ENCODE assay signal across 20 cellular contexts in genomic region chr15:39279331-39279730, GRCh38.
DNase-seq lines count a peak whose midpoint lies in the region; FAIRE-seq and TF ChIP-seq lines count a peak whose summit lies in the region.
"Had no signal": no experiment of that assay in that cellular context is flagged by ENCODE, and none has a peak within 500 bp of the region (broad histone marks: within the 10 kb centered on the region; RNA-seq: fewer than 3 reads in every experiment).

No MANE protein-coding gene starts in this region.

- H3K9ac ChIP-seq in astrocyte (ENCODE audit: low read length) = no peak overlapping the region
- peak overlapping the region; percentile 34 for H3K9ac ChIP-seq in skeletal muscle satellite cell (ENCODE audit: low read depth, low read length)

- H3K27me3 ChIP-seq in astrocyte (ENCODE audit: insufficient read depth, low read length) (no peaks in the 10 kb centered on the region), skeletal muscle satellite cell (ENCODE audit: control insufficient read depth, insufficient read depth, low read length) (no peaks in the 10 kb centered on the region), testis (no peaks in the 10 kb centered on the region), SJCRH30 (no peaks in the 10 kb centered on the region)

- no peaks in the 10 kb centered on the region for H3K27me3 Mint-ChIP-seq in astrocyte (ENCODE audit: low read depth, unreplicated experiment)
- H3K27me3 Mint-ChIP-seq in activated naive CD8-positive, alpha-beta T cell treated with anti-CD3 and anti-CD28 coated beads for 36 hours = peaks cover 9% of the 10 kb centered on the region

- H3K4me3 ChIP-seq in astrocyte (ENCODE audit: insufficient read depth, low read depth, low read length) (no peak overlapping the region), skeletal muscle satellite cell (ENCODE audit: low read length) (no peak overlapping the region), testis (no peak overlapping the region), SJCRH30 (no peak overlapping the region)
- H3K4me3 ChIP-seq: K562, SK-N-MC had no signal

- no peak overlapping the region for H3K27ac Mint-ChIP-seq in astrocyte (ENCODE audit: unreplicated experiment)
- H3K27ac Mint-ChIP-seq in activated naive CD8-positive, alpha-beta T cell treated with anti-CD3 and anti-CD28 coated beads for 36 hours = no peak overlapping the region
- H3K27ac Mint-ChIP-seq: CD14-positive monocyte had no signal

- TF ChIP-seq CTCF in astrocyte (IDR thresholded peaks at IDR 0.05; ENCODE audit: insufficient read depth, low read depth, low read length) = no peak
- TF ChIP-seq CTCF in testis (IDR thresholded peaks at IDR 0.05) = no peak

- H3K9me3 Mint-ChIP-seq in astrocyte (ENCODE audit: unreplicated experiment) = peaks cover 8% of the 10 kb centered on the region
- H3K9me3 Mint-ChIP-seq in activated naive CD8-positive, alpha-beta T cell treated with anti-CD3 and anti-CD28 coated beads for 36 hours = peaks cover 5% of the 10 kb centered on the region

- DNase-seq in EL = peak; percentile 39
- DNase-seq in astrocyte (ENCODE audit: low read depth) = no peak
- DNase-seq in fibroblast of the conjunctiva (ENCODE audit: low read depth) = peak; percentile 70
- DNase-seq in activated naive CD8-positive, alpha-beta T cell treated with anti-CD3 and anti-CD28 coated beads for 36 hours = no peak
- no peak for DNase-seq in testis
- DNase-seq in SJCRH30 = no peak
- DNase-seq: AML-193, DMS 273 treated with DMSO at 0.1 percent for 48 hours, GF-D8, NCI-H1694 treated with DMSO at 0.1 percent for 48 hours, NCI-H510A treated with DMSO at 0.1 percent for 48 hours, NCI-H82, OCI-M1, Right ventricle myocardium superior had no signal

- no peak for TF ChIP-seq POLR2A in testis (IDR thresholded peaks at IDR 0.05)

- H3K79me2 ChIP-seq in astrocyte (ENCODE audit: insufficient read depth, low read length) = no peaks in the 10 kb centered on the region

- no peak overlapping the region for H3K4me2 ChIP-seq in astrocyte (ENCODE audit: low read length)
- peak overlapping the region; percentile 16 for H3K4me2 ChIP-seq in skeletal muscle satellite cell (ENCODE audit: low read length)

- H3K4me1 Mint-ChIP-seq in astrocyte (ENCODE audit: low read depth, unreplicated experiment) = peaks cover 15% of the 10 kb centered on the region
- no peaks in the 10 kb centered on the region for H3K4me1 Mint-ChIP-seq in activated naive CD8-positive, alpha-beta T cell treated with anti-CD3 and anti-CD28 coated beads for 36 hours
- H3K4me1 Mint-ChIP-seq: CD14-positive monocyte had no signal

- no peak overlapping the region for H3K4me3 Mint-ChIP-seq in astrocyte (ENCODE audit: unreplicated experiment)
- H3K4me3 Mint-ChIP-seq in activated naive CD8-positive, alpha-beta T cell treated with anti-CD3 and anti-CD28 coated beads for 36 hours = no peak overlapping the region
- H3K4me3 Mint-ChIP-seq: CD14-positive monocyte had no signal

- FAIRE-seq in astrocyte (lab: Jason Lieb, UNC) = peak; percentile 76
- FAIRE-seq: GM12891, GM18507, K562 had no signal

- H3K27ac ChIP-seq in astrocyte (ENCODE audit: low read depth, low read length) (no peak overlapping the region), testis (no peak overlapping the region), SJCRH30 (no peak overlapping the region)
- H3K27ac ChIP-seq: SK-N-MC had no signal

- intact Hi-C loops in testis (cut with DNase I; ENCODE audit: low total_unique reads) = no loop called here

- H3K36me3 ChIP-seq in astrocyte (ENCODE audit: insufficient read depth, low read length) = no peaks in the 10 kb centered on the region
- no peaks in the 10 kb centered on the region for H3K36me3 ChIP-seq in skeletal muscle satellite cell (ENCODE audit: insufficient read depth, low read length)
- no peaks in the 10 kb centered on the region for H3K36me3 ChIP-seq in testis (ENCODE audit: low read depth, missing control alignments)
- H3K36me3 ChIP-seq in SJCRH30 = no peaks in the 10 kb centered on the region

- no peaks in the 10 kb centered on the region for H3K9me3 ChIP-seq in astrocyte (ENCODE audit: insufficient read depth, low read depth, low read length)
- H3K9me3 ChIP-seq in skeletal muscle satellite cell (replicated peaks; ENCODE audit: low read length) = no peaks in the 10 kb centered on the region
- H3K9me3 ChIP-seq in testis = no peaks in the 10 kb centered on the region
- H3K9me3 ChIP-seq in SJCRH30 (replicated peaks) = no peaks in the 10 kb centered on the region; the same call in 1 of the 2 replicates

- 72 to 81% methylated on average over 3 of the region's 3 CpGs for WGBS in testis, 2 donors

- no peaks in the 10 kb centered on the region for H4K20me1 ChIP-seq in astrocyte (ENCODE audit: insufficient read depth, low read length)

- peaks cover 12% of the 10 kb centered on the region for H3K4me1 ChIP-seq in astrocyte (ENCODE audit: insufficient read depth, low read length)
- peaks cover 45% of the 10 kb centered on the region for H3K4me1 ChIP-seq in skeletal muscle satellite cell (ENCODE audit: control insufficient read depth, insufficient read depth, low read length)
- H3K4me1 ChIP-seq in testis = no peaks in the 10 kb centered on the region
- H3K4me1 ChIP-seq in SJCRH30 = peaks cover 17% of the 10 kb centered on the region

- no peak overlapping the region for H2AFZ ChIP-seq in astrocyte (ENCODE audit: low read depth, low read length)

- no peaks in the 10 kb centered on the region for H3K36me3 Mint-ChIP-seq in astrocyte (ENCODE audit: low read depth, unreplicated experiment)
- H3K36me3 Mint-ChIP-seq in activated naive CD8-positive, alpha-beta T cell treated with anti-CD3 and anti-CD28 coated beads for 36 hours = no peaks in the 10 kb centered on the region
- H3K36me3 Mint-ChIP-seq: CD14-positive monocyte had no signal

Comparison
In these comparisons a context has a peak if more than half of its experiments do, and no peak if none do; other contexts are left out.
1. DNase-seq: peak in EL (single experiment) and fibroblast of the conjunctiva (single experiment); none in astrocyte (single experiment), activated naive CD8-positive, alpha-beta T cell treated with anti-CD3 and anti-CD28 coated beads for 36 hours (single experiment), testis (single experiment) and SJCRH30 (0 of 2).